Comparison of ENCODE assay signal across 1 cellular context in genomic region chr20:36818831-36819230, GRCh38.
A peak's percentile ranks its signal among the peaks of the same experiment; 100 is the strongest.
TF ChIP-seq lines count a peak whose summit lies in the region.

No MANE protein-coding gene starts in this region.

TF ChIP-seq in HepG2, 621 proteins besides CTCF, POLR2A, EP300 and RAD21:
- TF ChIP-seq USF2 (IDR thresholded peaks at IDR 0.05; ENCODE audit: low read depth, low read length), result no peak
- 0 out of 2 replicates have a peak, but pooled peaks have one; percentile 12 for TF ChIP-seq USF2 (CRISPR knock-in tag; IDR thresholded peaks at IDR 0.05; ENCODE audit: borderline replicate concordance)
- TF ChIP-seq FOXJ3 (CRISPR knock-in tag; IDR thresholded peaks at IDR 0.05; ENCODE audit: borderline replicate concordance), result no peak
